Comparison of ENCODE assay signal across 13 cellular contexts in genomic region chr7:20216637-20217036, GRCh38. TPM values are rescaled to one million over a fixed set of nuclear protein-coding genes. Genes with fewer than 3 reads are reported as not detected.
DNase-seq lines count a peak whose midpoint lies in the region; FAIRE-seq and TF ChIP-seq lines count a peak whose summit lies in the region.
"Had no signal": no experiment of that assay in that cellular context is flagged by ENCODE, and none has a peak within 500 bp of the region (broad histone marks: within the 10 kb centered on the region; RNA-seq: fewer than 3 reads in every experiment).

No MANE protein-coding gene starts in this region.

- FAIRE-seq in bronchial epithelial cell (lab: Jason Lieb, UNC) = no peak

- H3K27ac Mint-ChIP-seq in IgD-negative memory B cell = peak overlapping the region in 1 of 3 donors; percentile 73

- DNase-seq in DMS53 (lab: John Stamatoyannopoulos, UW) = peak; percentile 78
- DNase-seq in bronchial epithelial cell (ENCODE audit: low read depth) = no peak
- DNase-seq in NCI-H524 treated with DMSO at 0.1 percent for 48 hours (lab: John Stamatoyannopoulos, UW) = no peak
- DNase-seq in NCI-H526 (lab: John Stamatoyannopoulos, UW) = no peak
- no peak for DNase-seq in COLO829 (ENCODE audit: low spot score)
- DNase-seq in ascending aorta (ENCODE audit: low spot score in 2 of 2) = no peak
- DNase-seq: activated CD4-positive, CD25-positive, alpha-beta regulatory T cell treated with anti-CD3 and anti-CD28 coated beads, Interleukin-2, amount 50 U/mL, for 72 hours; NCI-H1930; stimulated activated CD4-positive, alpha-beta T cell treated with anti-CD3 and anti-CD28 coated beads, Interleukin-15, amount 100 ng/mL, for 24 hours; tibial artery had no signal

- H3K4me3 Mint-ChIP-seq in IgD-negative memory B cell = peak overlapping the region; percentile 52 to 82 (median 76)

- H3K4me3 ChIP-seq in bronchial epithelial cell (ENCODE audit: low read depth, low read length) = peak overlapping the region; percentile 35
- peak overlapping the region; percentile 12 for H3K4me3 ChIP-seq in mucosa of stomach (ENCODE audit: low read length)
- H3K4me3 ChIP-seq in ascending aorta = no peak overlapping the region
- H3K4me3 ChIP-seq: tibial artery had no signal

- peaks cover 0 to 2% (median 0%) of the 10 kb centered on the region in 3 donors for H3K9me3 Mint-ChIP-seq in IgD-negative memory B cell

- intact Hi-C loops in ascending aorta (cut with DNase I) = no loop called here

- H3K36me3 Mint-ChIP-seq in IgD-negative memory B cell = peaks cover 13% of the 10 kb centered on the region

- H3K27ac ChIP-seq in ascending aorta = no peak overlapping the region
- H3K27ac ChIP-seq: parathyroid adenoma, tibial artery had no signal

- H3K4me1 Mint-ChIP-seq in IgD-negative memory B cell = peaks cover 38 to 48% (median 44%) of the 10 kb centered on the region in 3 donors

- no peaks in the 10 kb centered on the region for H3K27me3 Mint-ChIP-seq in IgD-negative memory B cell

- H3K27me3 ChIP-seq in bronchial epithelial cell (ENCODE audit: control insufficient read depth, insufficient read depth, low read length) (no peaks in the 10 kb centered on the region), mucosa of stomach (ENCODE audit: control insufficient read depth, insufficient read depth, low read length) (no peaks in the 10 kb centered on the region), ascending aorta (no peaks in the 10 kb centered on the region)
- H3K27me3 ChIP-seq: tibial artery had no signal

- no peak for TF ChIP-seq CTCF in bronchial epithelial cell (IDR thresholded peaks at IDR 0.05; ENCODE audit: insufficient read depth, low read length, severe bottlenecking)
- TF ChIP-seq CTCF in ascending aorta (IDR thresholded peaks at IDR 0.05) = no peak

- H3K4me1 ChIP-seq in mucosa of stomach (ENCODE audit: control insufficient read depth, insufficient read depth, low read length) (peaks cover 41% of the 10 kb centered on the region), ascending aorta (no peaks in the 10 kb centered on the region)
- H3K4me1 ChIP-seq: parathyroid adenoma, tibial artery had no signal

- H3K36me3 ChIP-seq in bronchial epithelial cell (ENCODE audit: control insufficient read depth, insufficient read depth, low read length) = no peaks in the 10 kb centered on the region
- H3K36me3 ChIP-seq in mucosa of stomach (ENCODE audit: control insufficient read depth, insufficient read depth, low read length) = no peaks in the 10 kb centered on the region
- no peaks in the 10 kb centered on the region for H3K36me3 ChIP-seq in ascending aorta
- H3K36me3 ChIP-seq: tibial artery had no signal

- H3K9me3 ChIP-seq in mucosa of stomach (ENCODE audit: control insufficient read depth, low read length) = no peaks in the 10 kb centered on the region
- H3K9me3 ChIP-seq in ascending aorta = no peaks in the 10 kb centered on the region
- H3K9me3 ChIP-seq: tibial artery had no signal

- H3K9ac ChIP-seq in mucosa of stomach (ENCODE audit: low read length) = peak overlapping the region; percentile 59
- H3K9ac ChIP-seq: parathyroid adenoma had no signal

RNA-seq across cellular contexts. Expression of gene MACC1, which starts 0.5 kb away (rescaled TPM):
- 1.2 TPM for polyA plus RNA-seq in IgD-negative memory B cell
- total RNA-seq in bronchial epithelial cell (15.5 and 19.2 TPM in 2 replicates), ascending aorta (not detected)

Comparison
In these comparisons a context has a peak if more than half of its experiments do, and no peak if none do; other contexts are left out.
1. H3K4me3 ChIP-seq: peak in bronchial epithelial cell (single experiment) and mucosa of stomach (single experiment); none in ascending aorta (0 of 2).
2. RNA of gene MACC1, which starts 0.5 kb away (total RNA-seq): 15.5 to 19.2 TPM in bronchial epithelial cell; not detected in ascending aorta (single experiment); every median in the first group is over 10 times any median in the second.